Comparison of ENCODE assay signal across 8 cellular contexts in genomic region chr7:74453321-74454011, GRCh38. TPM values are rescaled to one million over a fixed set of nuclear protein-coding genes. Genes with fewer than 3 reads are reported as not detected.
A peak's percentile ranks its signal among the peaks of the same experiment; 100 is the strongest.
DNase-seq lines count a peak whose midpoint lies in the region; ATAC-seq and TF ChIP-seq lines count a peak whose summit lies in the region.

TSS of gene GTF2IRD1 (plus strand) at chr7:74453906. CDS start at chr7:74508081, 54,175 bp downstream.

- DNase-seq in BE2C (peak; percentile 78), NCI-H524 treated with DMSO at 0.1 percent for 48 hours (lab: John Stamatoyannopoulos, UW) (peak; percentile 38)
- peak; percentile 53 for DNase-seq in activated CD4-positive, alpha-beta memory T cell treated with anti-CD3 and anti-CD28 coated beads, Interleukin-2, amount 10 ng/mL, durations not matched to agents 7 days and 5 days
- peak; percentile 25 to 32 for DNase-seq in stimulated activated CD4-positive, alpha-beta T cell treated with anti-CD3 and anti-CD28 coated beads, Interleukin-2, amount 100 ng/mL, for 48 hours

- peak within 1 kb of the TSS in 1 of 2 donors; percentile 19 for H3K9ac ChIP-seq in liver (ENCODE audit: low read depth in 1 of 2, low read length in 2 of 2)

- ATAC-seq in HG02571 (IDR thresholded peaks at IDR 0.05; ENCODE audit: unreplicated experiment) = no peak

- peaks cover 2% of the 10 kb centered on the region for H3K9me3 Mint-ChIP-seq in activated CD4-positive, alpha-beta memory T cell treated with anti-CD3 and anti-CD28 coated beads, Interleukin-2, amount 10 ng/mL, durations not matched to agents 7 days and 5 days

- peaks cover 25% of the 10 kb centered on the region for H3K4me1 Mint-ChIP-seq in activated CD4-positive, alpha-beta memory T cell treated with anti-CD3 and anti-CD28 coated beads, Interleukin-2, amount 10 ng/mL, durations not matched to agents 7 days and 5 days

- H3K9me3 ChIP-seq in BE2C = no peaks in the 10 kb centered on the region
- H3K9me3 ChIP-seq in HEK293 (ENCODE audit: control insufficient read depth, insufficient read depth, low read depth, low read length) = no peaks in the 10 kb centered on the region
- no peaks in the 10 kb centered on the region for H3K9me3 ChIP-seq in ectodermal cell (ENCODE audit: control insufficient read depth, low read length)
- no peaks in the 10 kb centered on the region for H3K9me3 ChIP-seq in liver (ENCODE audit: control insufficient read depth in 4 of 4, low read length in 3 of 4)

- H3K27me3 ChIP-seq in BE2C = no peaks in the 10 kb centered on the region
- no peaks in the 10 kb centered on the region for H3K27me3 ChIP-seq in ectodermal cell (ENCODE audit: control insufficient read depth, insufficient read depth, low read length, poor library complexity, severe bottlenecking)
- no peaks in the 10 kb centered on the region for H3K27me3 ChIP-seq in liver (ENCODE audit: control insufficient read depth in 4 of 4, insufficient read depth in 4 of 4, low read length in 3 of 4)

- POLR2A ChIA-PET in HEK293 (lab: Yijun Ruan, JAX) = interaction anchor here (1.0 kb wide), 2 partner anchors 9 to 22 kb away, joined by 3 read pairs; no protein-coding TSS in a partner anchor
- POLR2A ChIA-PET in activated CD4-positive, alpha-beta memory T cell treated with anti-CD3 and anti-CD28 coated beads, Interleukin-2, amount 10 ng/mL, durations not matched to agents 7 days and 5 days (lab: Charles Lee) = interaction anchor here (0.9 kb wide), 1 partner anchor 116 kb away, joined by 4 read pairs; no protein-coding TSS in a partner anchor

- H3K36me3 ChIP-seq in BE2C (no peaks in the 10 kb centered on the region; the same call in 1 of the 2 replicates), HEK293 (ENCODE audit: control insufficient read depth in 2 of 2, insufficient read depth in 1 of 2, low read length in 2 of 2) (no peaks in the 10 kb centered on the region), ectodermal cell (ENCODE audit: control insufficient read depth, insufficient read depth, low read length) (no peaks in the 10 kb centered on the region), liver (ENCODE audit: control insufficient read depth in 4 of 4, insufficient read depth in 3 of 4, low read depth in 1 of 4, low read length in 3 of 4) (no peaks in the 10 kb centered on the region)

- H3K36me3 Mint-ChIP-seq in activated CD4-positive, alpha-beta memory T cell treated with anti-CD3 and anti-CD28 coated beads, Interleukin-2, amount 10 ng/mL, durations not matched to agents 7 days and 5 days (ENCODE audit: low read depth) = no peaks in the 10 kb centered on the region

- H3K27ac ChIP-seq in HEK293 (ENCODE audit: extremely low read depth, low read depth, low read length) (peak within 1 kb of the TSS; percentile 77; the same call in 1 of the 2 replicates), ectodermal cell (ENCODE audit: insufficient read depth, low read depth, low read length, poor library complexity, severe bottlenecking) (peak within 1 kb of the TSS; percentile 54), liver (ENCODE audit: low read depth in 1 of 2, low read length in 2 of 2) (peak within 1 kb of the TSS in 1 of 2 donors; percentile 35)

- peak within 1 kb of the TSS; percentile 86 for H3K27ac Mint-ChIP-seq in activated CD4-positive, alpha-beta memory T cell treated with anti-CD3 and anti-CD28 coated beads, Interleukin-2, amount 10 ng/mL, durations not matched to agents 7 days and 5 days

- H3K4me3 ChIP-seq in BE2C (ENCODE audit: low read depth, low read length) (peak within 1 kb of the TSS; percentile 71), HEK293 (ENCODE audit: low read depth, low read length) (peak within 1 kb of the TSS; percentile 66), ectodermal cell (ENCODE audit: insufficient read depth, low read depth, low read length) (peak within 1 kb of the TSS; percentile 68), liver (ENCODE audit: low read depth in 1 of 3, low read length in 3 of 3) (peak within 1 kb of the TSS in 2 of 3 donors; percentile 34 to 87)

- TF ChIP-seq CTCF in BE2C (IDR thresholded peaks at IDR 0.05; ENCODE audit: low read depth, low read length) (no peak), HEK293 (tag by site-specific recombination; IDR thresholded peaks at IDR 0.05) (no peak), liver (IDR thresholded peaks at IDR 0.05; ENCODE audit: low read depth, low read length, missing input control) (no peak)

- no peak for TF ChIP-seq RAD21 in liver (IDR thresholded peaks at IDR 0.05)

- peak within 1 kb of the TSS; percentile 58 for H3K4me3 Mint-ChIP-seq in activated CD4-positive, alpha-beta memory T cell treated with anti-CD3 and anti-CD28 coated beads, Interleukin-2, amount 10 ng/mL, durations not matched to agents 7 days and 5 days

- peaks cover 14% of the 10 kb centered on the region for H3K27me3 Mint-ChIP-seq in activated CD4-positive, alpha-beta memory T cell treated with anti-CD3 and anti-CD28 coated beads, Interleukin-2, amount 10 ng/mL, durations not matched to agents 7 days and 5 days

- 3 to 4% methylated on average over 57 to 61 of the region's 62 CpGs for WGBS in ectodermal cell, 2 experiments
- 1% methylated on average over 62 of the region's 62 CpGs for WGBS in liver

- H3K4me1 ChIP-seq in BE2C = no peaks in the 10 kb centered on the region; the same call in 1 of the 2 replicates
- peaks cover 6% of the 10 kb centered on the region for H3K4me1 ChIP-seq in HEK293 (ENCODE audit: control insufficient read depth, insufficient read depth, low read length)
- H3K4me1 ChIP-seq in ectodermal cell (ENCODE audit: control insufficient read depth, insufficient read depth, low read length) = no peaks in the 10 kb centered on the region
- H3K4me1 ChIP-seq in liver (ENCODE audit: control insufficient read depth in 4 of 4, insufficient read depth in 4 of 4, low read length in 3 of 4) = peaks cover 7 to 18% (median 12%) of the 10 kb centered on the region in 4 donors

- CTCF ChIA-PET in HEK293 (lab: Yijun Ruan, JAX) = interaction anchor here (0.6 kb wide), 1 partner anchor 28 kb away, joined by 3 read pairs; no protein-coding TSS in a partner anchor
- CTCF ChIA-PET in activated CD4-positive, alpha-beta memory T cell treated with anti-CD3 and anti-CD28 coated beads, Interleukin-2, amount 10 ng/mL, durations not matched to agents 7 days and 5 days (lab: Charles Lee) = interaction anchor here (0.8 kb wide), 1 partner anchor 13 kb away, joined by 3 read pairs; no protein-coding TSS in a partner anchor

TF ChIP-seq in HEK293, 187 proteins besides CTCF, POLR2A, EP300 and RAD21 (continues in another document):
- no peak for TF ChIP-seq ZBTB17 (tag by site-specific recombination; IDR thresholded peaks at IDR 0.05)
- TF ChIP-seq SP7 (tag by site-specific recombination; IDR thresholded peaks at IDR 0.05) = peak; percentile 26; the same call in 1 of the 2 replicates
- peak; percentile 77 for TF ChIP-seq ZXDB (tag by site-specific recombination; IDR thresholded peaks at IDR 0.05)
- TF ChIP-seq KLF1 (tag by site-specific recombination; IDR thresholded peaks at IDR 0.05) = peak; percentile 23; the same call in 1 of the 2 replicates
- no peak for TF ChIP-seq HOXC10 (CRISPR knock-in tag; IDR thresholded peaks at IDR 0.05)
- peak; percentile 48 for TF ChIP-seq GLIS2 (tag by site-specific recombination; IDR thresholded peaks at IDR 0.05)
- peak; percentile 9; the same call in 1 of the 2 replicates for TF ChIP-seq GLIS1 (tag by site-specific recombination; IDR thresholded peaks at IDR 0.05)

TF ChIP-seq in liver, 16 proteins besides CTCF, POLR2A, EP300 and RAD21:
- TF ChIP-seq NR2F2 (IDR thresholded peaks at IDR 0.05) (no peak), EGR1 (IDR thresholded peaks at IDR 0.05; ENCODE audit: low read depth in 2 of 2) (no peak), YY1 (IDR thresholded peaks at IDR 0.05) (peak; percentile 33)

RNA-seq across cellular contexts. Expression of gene GTF2IRD1, which starts in this region (rescaled TPM):
- 48.5 TPM for polyA plus RNA-seq in BE2C (2012; ENCODE audit: insufficient read depth, insufficient read length, low read depth)
- 1 to 10 TPM; 4.0 to 4.6 TPM for total RNA-seq in activated CD4-positive, alpha-beta memory T cell treated with anti-CD3 and anti-CD28 coated beads, Interleukin-2, amount 10 ng/mL, durations not matched to agents 7 days and 5 days
- polyA plus RNA-seq in ectodermal cell (2013, experiment 1 of 4) = 86.9 TPM
- polyA plus RNA-seq in ectodermal cell (2013, experiment 2 of 4) = 89.2 TPM
- 65.6 TPM for polyA plus RNA-seq in ectodermal cell (2013, experiment 3 of 4)
- 57.9 TPM for polyA plus RNA-seq in ectodermal cell (2013, experiment 4 of 4)
- total RNA-seq in liver = 1 to 10 TPM; 2.0 to 3.3 TPM
- polyA plus RNA-seq in liver = 1 to 10 TPM; 3.3 to 7.4 TPM
